8 cellular contexts compared by ENCODE assay signal in the genomic region with DNA sequence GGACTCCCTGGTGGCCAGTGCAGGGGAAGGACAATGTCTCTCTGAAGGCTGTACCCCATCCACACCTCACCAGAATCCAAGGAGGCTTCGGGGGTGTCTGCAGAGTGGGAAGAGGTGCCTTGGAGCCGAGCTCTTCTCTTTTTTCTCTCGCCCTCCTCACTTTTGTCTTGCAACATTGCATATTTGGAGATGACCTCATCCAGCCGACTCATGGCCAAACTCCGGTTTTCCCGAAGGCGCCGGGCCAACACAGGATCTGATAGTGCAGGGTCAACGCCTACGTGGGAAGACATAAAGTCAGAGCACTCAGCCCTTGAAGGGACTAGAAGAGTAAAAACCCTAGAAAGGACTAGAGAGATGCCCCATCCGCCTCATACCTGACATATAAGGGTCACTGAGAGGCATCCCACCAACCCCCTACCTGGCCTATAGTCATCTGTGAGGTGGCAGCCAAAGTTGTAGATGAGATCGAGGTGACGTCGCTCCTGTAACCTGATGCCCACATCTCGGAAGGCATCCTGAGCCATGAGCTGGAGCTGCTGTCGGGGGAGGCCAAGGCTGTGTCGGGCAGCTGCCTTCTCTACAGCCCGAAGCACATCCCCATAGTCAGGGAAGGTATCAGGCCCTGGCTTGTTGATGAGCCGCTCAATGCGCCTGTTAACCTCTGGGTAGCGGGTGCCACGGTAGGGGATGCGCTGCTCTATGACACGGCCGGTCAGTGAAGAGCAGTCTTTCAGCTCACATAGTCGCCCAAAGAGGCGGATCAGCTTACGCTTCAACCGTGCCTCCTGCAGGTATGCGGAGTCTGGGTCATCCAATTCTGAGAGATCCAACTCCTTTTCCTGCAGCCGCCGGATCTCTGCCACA. TPM values are rescaled to one million over a fixed set of nuclear protein-coding genes. Genes with fewer than 3 reads are reported as not detected.
DNase-seq lines count a peak whose midpoint lies in the region; ATAC-seq and TF ChIP-seq lines count a peak whose summit lies in the region.

No MANE protein-coding gene starts in this region.

- peaks cover 42 to 81% (median 77%) of the 10 kb centered on the region in 4 donors for H3K4me1 Mint-ChIP-seq in naive thymus-derived CD8-positive, alpha-beta T cell

- peak overlapping the region; percentile 5; the same call in 1 of the 2 replicates for H3K27ac ChIP-seq in C4-2B
- H3K27ac ChIP-seq in caudate nucleus (ENCODE audit: low read depth, low read length), result no peak overlapping the region

- no peaks in the 10 kb centered on the region for H3K27me3 Mint-ChIP-seq in naive thymus-derived CD8-positive, alpha-beta T cell

- no peak for TF ChIP-seq CTCF in C4-2B (conservative IDR thresholded peaks at IDR 0.05)

- POLR2A ChIA-PET in naive thymus-derived CD8-positive, alpha-beta T cell (lab: Charles Lee), result interaction anchor here (0.5 to 1.9 kb wide), 7 partner anchors 12 to 110 kb away, joined by 3 to 7 read pairs (median 4); a partner anchor contains a TSS

- ATAC-seq in naive thymus-derived CD8-positive, alpha-beta T cell, result no peak
- no peak for ATAC-seq in HG03097 (IDR thresholded peaks at IDR 0.05; ENCODE audit: low FRiP score, unreplicated experiment)

- H3K36me3 Mint-ChIP-seq in naive thymus-derived CD8-positive, alpha-beta T cell, result peaks cover 0 to 45% (median 16%) of the 10 kb centered on the region in 3 donors

- DNase-seq in NCI-H2196 (lab: John Stamatoyannopoulos, UW; ENCODE audit: unreplicated experiment), result peak; percentile 65
- peak; percentile 69 for DNase-seq in dedifferentiated amniotic fluid mesenchymal stem cell (ENCODE audit: extremely low spot score)
- no peak for DNase-seq in naive thymus-derived CD8-positive, alpha-beta T cell
- no peak for DNase-seq in NCI-H2227 treated with DMSO at 0.1 percent for 48 hours (lab: John Stamatoyannopoulos, UW)
- DNase-seq in caudate nucleus (lab: John Stamatoyannopoulos, UW), result no peak
- no peak for DNase-seq in NCI-H1092 (lab: John Stamatoyannopoulos, UW)

- H3K9me3 Mint-ChIP-seq in naive thymus-derived CD8-positive, alpha-beta T cell, result no peaks in the 10 kb centered on the region

- peak overlapping the region; percentile 44 to 98 (median 81) for H3K27ac Mint-ChIP-seq in naive thymus-derived CD8-positive, alpha-beta T cell

- H3K4me3 Mint-ChIP-seq in naive thymus-derived CD8-positive, alpha-beta T cell, result peak overlapping the region; percentile 78 to 100 (median 98)

RNA-seq across cellular contexts. Expression of a gene that starts 2.2 kb away (rescaled TPM):
- 10 to 100 TPM; 88.0 to 88.1 TPM for total RNA-seq in naive thymus-derived CD8-positive, alpha-beta T cell
- polyA plus RNA-seq in naive thymus-derived CD8-positive, alpha-beta T cell, result 100 to 1,000 TPM in 1 of 3 donors, 10 to 100 TPM in 2; 77.5 to 132 (median 86.5) TPM

RNA-seq across cellular contexts. Expression of a gene that starts 3.0 kb away (rescaled TPM):
- 10 to 100 TPM; 29.7 to 33.6 TPM for total RNA-seq in naive thymus-derived CD8-positive, alpha-beta T cell
- 10 to 100 TPM; 10.4 to 13.4 (median 10.7) TPM for polyA plus RNA-seq in naive thymus-derived CD8-positive, alpha-beta T cell

RNA-seq across cellular contexts. Expression of a gene that starts 6.7 kb away (rescaled TPM):
- 100 to 1,000 TPM; 212 to 215 TPM for total RNA-seq in naive thymus-derived CD8-positive, alpha-beta T cell
- polyA plus RNA-seq in naive thymus-derived CD8-positive, alpha-beta T cell, result 100 to 1,000 TPM; 259 to 372 (median 327) TPM

RNA-seq across cellular contexts. Expression of a gene that starts 21.8 kb away (rescaled TPM):
- total RNA-seq in naive thymus-derived CD8-positive, alpha-beta T cell, result 10 to 100 TPM; 60.3 to 66.4 TPM
- polyA plus RNA-seq in naive thymus-derived CD8-positive, alpha-beta T cell, result 1 to 10 TPM; 5.3 to 9.9 (median 7.0) TPM

RNA-seq across cellular contexts. Expression of a gene that starts 31.1 kb away (rescaled TPM):
- 10 to 100 TPM; 30.4 to 36.6 TPM for total RNA-seq in naive thymus-derived CD8-positive, alpha-beta T cell
- 10 to 100 TPM; 33.4 to 38.2 (median 35.5) TPM for polyA plus RNA-seq in naive thymus-derived CD8-positive, alpha-beta T cell

Comparison
In these comparisons a context has a peak if more than half of its experiments do, and no peak if none do; other contexts are left out.
1. DNase-seq: peak in NCI-H2196 (single experiment) and dedifferentiated amniotic fluid mesenchymal stem cell (single experiment); none in naive thymus-derived CD8-positive, alpha-beta T cell (0 of 10), NCI-H2227 treated with DMSO at 0.1 percent for 48 hours (single experiment), caudate nucleus (0 of 61) and NCI-H1092 (single experiment).